Comparison of ENCODE assay signal across 8 cellular contexts in genomic region chr16:379961-380836, GRCh38. TPM values are rescaled to one million over a fixed set of nuclear protein-coding genes. Genes with fewer than 3 reads are reported as not detected.
A peak's percentile ranks its signal among the peaks of the same experiment; 100 is the strongest.
DNase-seq lines count a peak whose midpoint lies in the region; ATAC-seq, FAIRE-seq and TF ChIP-seq lines count a peak whose summit lies in the region.

No MANE protein-coding gene starts in this region.

- no peak for TF ChIP-seq POLR2A in A549 (IDR thresholded peaks at IDR 0.05; ENCODE audit: low read length)

- H3K4me2 ChIP-seq in A549 = peak overlapping the region; percentile 100

- FAIRE-seq in A549 (lab: Jason Lieb, UNC) = no peak

- no peak for ATAC-seq in A549

- POLR2A ChIA-PET in A549 (lab: Yijun Ruan, JAX) = no interaction called here

- DNase-seq in A549 (ENCODE audit: low read depth in 1 of 2, low spot score in 1 of 2) (no peak), cardiac fibroblast (ENCODE audit: low read depth in 2 of 2) (no peak), Ammon's horn (ENCODE audit: low spot score) (no peak), NCI-H748 (lab: John Stamatoyannopoulos, UW; ENCODE audit: unreplicated experiment) (no peak), DMS79 (lab: John Stamatoyannopoulos, UW) (no peak), globus pallidus (ENCODE audit: low spot score) (no peak)

- peak overlapping the region; percentile 56 for H3K9ac ChIP-seq in HUES6 (ENCODE audit: low read length)

- H3K4me1 ChIP-seq in A549 = peaks cover 10% of the 10 kb centered on the region; the same call in 2 of the 3 replicates
- H3K4me1 ChIP-seq in HUES6 (ENCODE audit: control insufficient read depth, insufficient read depth, low read length) = peaks cover 34% of the 10 kb centered on the region
- H3K4me1 ChIP-seq in mononuclear cell (ENCODE audit: insufficient read depth, low read length) = peaks cover 41% of the 10 kb centered on the region

- H3K9me3 ChIP-seq in A549 = no peaks in the 10 kb centered on the region
- H3K9me3 ChIP-seq in HUES6 (ENCODE audit: control insufficient read depth, insufficient read depth, low read depth, low read length) = no peaks in the 10 kb centered on the region
- no peaks in the 10 kb centered on the region for H3K9me3 ChIP-seq in mononuclear cell (ENCODE audit: low read depth, low read length)

- peaks cover 24% of the 10 kb centered on the region for H3K36me3 ChIP-seq in HUES6 (ENCODE audit: control insufficient read depth, insufficient read depth, low read length)

- H3K4me3 ChIP-seq in A549 (peak overlapping the region; percentile 98), HUES6 (ENCODE audit: low read depth, low read length) (peak overlapping the region; percentile 72), cardiac fibroblast (replicated peaks in 1 of 2; ENCODE audit: low read depth in 2 of 2, low read length in 2 of 2) (peak overlapping the region; percentile 78 to 80), mononuclear cell (ENCODE audit: low read length) (peak overlapping the region; percentile 55)

- TF ChIP-seq CTCF in A549 (IDR thresholded peaks at IDR 0.05) = no peak
- TF ChIP-seq CTCF in cardiac fibroblast (IDR thresholded peaks at IDR 0.05; ENCODE audit: low read depth, low read length) = no peak

- 80% methylated on average over 26 of the region's 29 CpGs for WGBS in A549 (ENCODE audit: missing lambda C conversion rate)

- no peak for TF ChIP-seq RAD21 in A549 (conservative IDR thresholded peaks at IDR 0.05 in 1 of 2, IDR thresholded peaks at IDR 0.05 in 1 of 2)

- H3K27me3 ChIP-seq in HUES6 (ENCODE audit: control insufficient read depth, insufficient read depth, low read length) = peaks cover 4% of the 10 kb centered on the region; the same call in 1 of the 2 replicates
- H3K27me3 ChIP-seq in mononuclear cell (ENCODE audit: insufficient read depth, low read length) = no peaks in the 10 kb centered on the region

- TF ChIP-seq EP300 in A549 (IDR thresholded peaks at IDR 0.05) = no peak

- H3K27ac ChIP-seq in A549 (peak overlapping the region; percentile 92 to 97; a peak in 4 of 6 replicates), HUES6 (ENCODE audit: low read depth, low read length) (no peak overlapping the region)

- CTCF ChIA-PET in A549 (lab: Yijun Ruan, JAX) = interaction anchor here (1.0 to 3.4 kb wide), 5 partner anchors 9 to 273 kb away, joined by 3 to 11 read pairs (median 5); partner anchors contain the start of gene MRPL28

TF ChIP-seq in A549, 52 proteins besides CTCF, POLR2A, EP300 and RAD21:
- no peak for TF ChIP-seq ELK1 (IDR thresholded peaks at IDR 0.05; ENCODE audit: low read depth, low read length)
- no peak for TF ChIP-seq JUNB (IDR thresholded peaks at IDR 0.05)
- TF ChIP-seq, protein P1, sequence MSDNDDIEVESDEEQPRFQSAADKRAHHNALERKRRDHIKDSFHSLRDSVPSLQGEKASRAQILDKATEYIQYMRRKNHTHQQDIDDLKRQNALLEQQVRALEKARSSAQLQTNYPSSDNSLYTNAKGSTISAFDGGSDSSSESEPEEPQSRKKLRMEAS (IDR thresholded peaks at IDR 0.05) = no peak
- no peak for TF ChIP-seq EHF (CRISPR knock-in tag; IDR thresholded peaks at IDR 0.05)
- no peak for TF ChIP-seq NFE2L2 (conservative IDR thresholded peaks at IDR 0.05; ENCODE audit: low read length)
- TF ChIP-seq CBX2 (IDR thresholded peaks at IDR 0.05; ENCODE audit: borderline replicate concordance, low read depth) = no peak
- TF ChIP-seq POLR2AphosphoS2 (conservative IDR thresholded peaks at IDR 0.05; ENCODE audit: low read length) = no peak
- no peak for TF ChIP-seq NPAS2 (CRISPR knock-in tag; IDR thresholded peaks at IDR 0.05; ENCODE audit: borderline replicate concordance)
- TF ChIP-seq TP53 (CRISPR knock-in tag; IDR thresholded peaks at IDR 0.05) = no peak
- no peak for TF ChIP-seq HES2 (IDR thresholded peaks at IDR 0.05)
- no peak for TF ChIP-seq ZSCAN20 (CRISPR knock-in tag; IDR thresholded peaks at IDR 0.05)
- no peak for TF ChIP-seq KDM1A (IDR thresholded peaks at IDR 0.05; ENCODE audit: low read depth)
- TF ChIP-seq MAFK (IDR thresholded peaks at IDR 0.05; ENCODE audit: partially characterized antibody) = no peak
- no peak for TF ChIP-seq CEBPB (IDR thresholded peaks at IDR 0.05)
TF ChIP-seq in A549: peak in this region for 0.

RNA-seq across cellular contexts. Expression of gene PGAP6, which starts 1.6 kb away (rescaled TPM):
- polyA plus RNA-seq in A549 (2011; rRNA removed) (25.9 and 36.0 TPM in 2 replicates), A549 (2017; fragmentation: RNase III; extraction: RNeasy Plus Mini Kit Qiagen cat#74134 plus additional on column Dnase treatment) (32.3 to 38.1 TPM (median 36.2 TPM) in 3 replicates)
- 62.1 and 83.7 TPM in 2 replicates for polyA plus RNA-seq in A549 (2012; cell fraction: cytosol; rRNA removed)
- polyA plus RNA-seq in A549 (2012; cell fraction: nucleus; rRNA removed) = 177 and 238 TPM in 2 replicates
- 50.0 and 58.6 TPM in 2 replicates for polyA minus RNA-seq in A549 (2011; rRNA and poly(A)+ RNA removed)
- total RNA-seq in mononuclear cell = 24.8 TPM

RNA-seq across cellular contexts. Expression of gene MRPL28, which starts 9.9 kb away (rescaled TPM):
- polyA plus RNA-seq in A549 (2011; rRNA removed) = 115 and 130 TPM in 2 replicates
- 235 and 249 TPM in 2 replicates for polyA plus RNA-seq in A549 (2012; cell fraction: cytosol; rRNA removed)
- 164 and 216 TPM in 2 replicates for polyA plus RNA-seq in A549 (2012; cell fraction: nucleus; rRNA removed)
- 139 to 144 TPM (median 139 TPM) in 3 replicates for polyA plus RNA-seq in A549 (2017; fragmentation: RNase III; extraction: RNeasy Plus Mini Kit Qiagen cat#74134 plus additional on column Dnase treatment)
- 56.3 and 61.4 TPM in 2 replicates for polyA minus RNA-seq in A549 (2011; rRNA and poly(A)+ RNA removed)
- 19.9 TPM for total RNA-seq in mononuclear cell

RNA-seq across cellular contexts. Expression of gene NME4, which starts 16.8 kb away (rescaled TPM):
- polyA plus RNA-seq in A549 (2011; rRNA removed) = 229 and 239 TPM in 2 replicates
- polyA plus RNA-seq in A549 (2012; cell fraction: cytosol; rRNA removed) = 926 and 1,068 TPM in 2 replicates
- polyA plus RNA-seq in A549 (2012; cell fraction: nucleus; rRNA removed) = 529 and 596 TPM in 2 replicates
- polyA plus RNA-seq in A549 (2017; fragmentation: RNase III; extraction: RNeasy Plus Mini Kit Qiagen cat#74134 plus additional on column Dnase treatment) = 301 to 349 TPM (median 339 TPM) in 3 replicates
- polyA minus RNA-seq in A549 (2011; rRNA and poly(A)+ RNA removed) = 134 and 168 TPM in 2 replicates
- 15.0 TPM for total RNA-seq in mononuclear cell

RNA-seq across cellular contexts. Expression of gene DECR2, which starts 21.5 kb away (rescaled TPM):
- polyA plus RNA-seq in A549 (2011; rRNA removed) (15.5 and 17.9 TPM in 2 replicates), A549 (2017; fragmentation: RNase III; extraction: RNeasy Plus Mini Kit Qiagen cat#74134 plus additional on column Dnase treatment) (31.0 to 38.0 TPM (median 34.2 TPM) in 3 replicates)
- 40.9 and 56.0 TPM in 2 replicates for polyA plus RNA-seq in A549 (2012; cell fraction: cytosol; rRNA removed)
- polyA plus RNA-seq in A549 (2012; cell fraction: nucleus; rRNA removed) = 154 and 183 TPM in 2 replicates
- 12.0 and 14.1 TPM in 2 replicates for polyA minus RNA-seq in A549 (2011; rRNA and poly(A)+ RNA removed)
- total RNA-seq in mononuclear cell = 2.9 TPM

RNA-seq across cellular contexts. Expression of gene AXIN1, which starts 27.7 kb away (rescaled TPM):
- polyA plus RNA-seq in A549 (2011; rRNA removed) (8.7 and 8.9 TPM in 2 replicates), A549 (2017; fragmentation: RNase III; extraction: RNeasy Plus Mini Kit Qiagen cat#74134 plus additional on column Dnase treatment) (18.1 to 19.3 TPM (median 18.6 TPM) in 3 replicates)
- 25.3 and 30.9 TPM in 2 replicates for polyA plus RNA-seq in A549 (2012; cell fraction: cytosol; rRNA removed)
- polyA plus RNA-seq in A549 (2012; cell fraction: nucleus; rRNA removed) = 26.5 and 35.0 TPM in 2 replicates
- polyA minus RNA-seq in A549 (2011; rRNA and poly(A)+ RNA removed) = 5.9 and 9.3 TPM in 2 replicates
- total RNA-seq in mononuclear cell = 35.8 TPM
